ENCODE assay signal across 12 cellular contexts in the genomic region with DNA sequence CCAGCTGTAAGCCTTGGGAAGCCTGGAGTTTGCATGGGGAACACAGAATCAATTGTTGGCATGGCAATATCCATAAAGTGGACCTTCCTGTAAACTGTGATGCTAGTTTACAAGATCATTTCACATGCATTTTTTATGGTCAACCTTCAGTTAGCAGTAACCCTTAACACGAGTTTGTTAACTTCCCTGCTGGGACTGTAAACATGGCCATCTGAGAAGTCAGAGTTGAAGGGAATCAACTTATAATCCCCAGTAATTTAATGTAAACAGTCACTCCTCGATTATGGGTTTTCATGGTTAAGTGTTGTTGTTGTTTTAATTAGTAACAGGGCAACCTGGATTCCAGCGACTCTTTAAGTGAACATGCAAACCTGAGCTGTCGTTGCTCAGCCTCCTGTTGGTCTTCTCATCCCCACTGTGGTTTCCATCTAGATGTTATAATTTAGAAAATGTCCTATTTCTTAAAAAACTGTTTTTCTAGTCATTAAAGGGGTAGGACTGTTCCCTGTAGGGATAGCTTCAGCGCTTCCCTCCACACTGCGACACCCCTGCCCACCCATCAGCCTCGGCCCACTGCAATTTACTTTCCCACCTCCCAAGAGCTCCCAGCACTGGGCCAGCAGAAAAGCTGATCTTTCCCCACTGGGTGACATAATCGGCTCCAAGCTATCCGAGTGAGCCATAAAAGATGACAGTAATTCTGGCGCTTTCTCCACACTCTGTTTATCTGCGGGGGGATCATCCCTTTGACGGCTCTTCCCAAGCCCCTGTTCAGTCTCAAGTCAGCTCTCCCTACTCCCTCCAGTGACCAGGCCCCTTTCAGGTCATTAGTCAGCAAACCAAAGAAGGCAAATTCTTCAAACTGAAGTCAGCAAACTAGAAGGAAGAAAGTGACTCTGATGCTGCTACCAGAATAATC.
DNase-seq lines count a peak whose midpoint lies in the region; ATAC-seq and TF ChIP-seq lines count a peak whose summit lies in the region.
"Had no signal": no experiment of that assay in that cellular context is flagged by ENCODE, and none has a peak within 500 bp of the region (broad histone marks: within the 10 kb centered on the region; RNA-seq: fewer than 3 reads in every experiment).

No MANE protein-coding gene starts in this region.

- H3K4me3 Mint-ChIP-seq in dendritic cell treated with granulocyte-macrophage colony-stimulating factor and Interleukin-4, amounts not matched to agents 40 ng/mL and 50 ng/mL, for 4 days: no peak overlapping the region
- no peak overlapping the region for H3K4me3 Mint-ChIP-seq in CD8-positive, alpha-beta T cell
- H3K4me3 Mint-ChIP-seq: activated B cell treated with CpG ODN at 0.5 μM for 24 hours; activated naive CD8-positive, alpha-beta T cell; B cell had no signal

- H3K4me1 ChIP-seq in left ventricle myocardium inferior (peaks cover 100% of the 10 kb centered on the region), muscle layer of duodenum (ENCODE audit: control insufficient read depth in 1 of 2, insufficient read depth in 2 of 2, low read length in 2 of 2) (peaks cover 17 to 47% of the 10 kb centered on the region in 2 donors), aorta (ENCODE audit: control insufficient read depth in 1 of 2, insufficient read depth in 2 of 2, low read length in 2 of 2) (peaks cover 2 to 6% of the 10 kb centered on the region in 2 donors)
- no peaks in the 10 kb centered on the region for H3K4me1 ChIP-seq in CD8-positive, alpha-beta T cell (ENCODE audit: insufficient read depth, low read length)

- H3K36me3 Mint-ChIP-seq in dendritic cell treated with granulocyte-macrophage colony-stimulating factor and Interleukin-4, amounts not matched to agents 40 ng/mL and 50 ng/mL, for 4 days (ENCODE audit: low read depth): no peaks in the 10 kb centered on the region
- H3K36me3 Mint-ChIP-seq in CD8-positive, alpha-beta T cell: no peaks in the 10 kb centered on the region

- peaks cover 8% of the 10 kb centered on the region for H3K27me3 Mint-ChIP-seq in dendritic cell treated with granulocyte-macrophage colony-stimulating factor and Interleukin-4, amounts not matched to agents 40 ng/mL and 50 ng/mL, for 4 days
- H3K27me3 Mint-ChIP-seq in CD8-positive, alpha-beta T cell (ENCODE audit: low read depth): peaks cover 6% of the 10 kb centered on the region
- H3K27me3 Mint-ChIP-seq: activated naive CD8-positive, alpha-beta T cell had no signal

- H3K9me3 Mint-ChIP-seq in dendritic cell treated with granulocyte-macrophage colony-stimulating factor and Interleukin-4, amounts not matched to agents 40 ng/mL and 50 ng/mL, for 4 days: no peaks in the 10 kb centered on the region
- no peaks in the 10 kb centered on the region for H3K9me3 Mint-ChIP-seq in CD8-positive, alpha-beta T cell
- H3K9me3 Mint-ChIP-seq: activated B cell treated with CpG ODN at 0.5 μM for 24 hours had no signal

- H3K36me3 ChIP-seq in left ventricle myocardium inferior (peaks cover 12% of the 10 kb centered on the region), muscle layer of duodenum (ENCODE audit: control insufficient read depth in 1 of 2, insufficient read depth in 2 of 2, low read length in 2 of 2) (peaks cover 0 to 10% of the 10 kb centered on the region in 2 donors), aorta (ENCODE audit: control insufficient read depth in 1 of 2, insufficient read depth in 2 of 2, low read length in 1 of 2) (no peaks in the 10 kb centered on the region)
- no peaks in the 10 kb centered on the region for H3K36me3 ChIP-seq in CD8-positive, alpha-beta T cell (ENCODE audit: insufficient read depth, low read length)

- intact Hi-C loops in left ventricle myocardium inferior (cut with micrococcal nuclease) (no loop called here), left ventricle myocardium superior (cut with micrococcal nuclease) (no loop called here), aorta (cut with DNase I) (no loop called here)
- intact Hi-C loops in dendritic cell treated with granulocyte-macrophage colony-stimulating factor and Interleukin-4, amounts not matched to agents 40 ng/mL and 50 ng/mL, for 4 days (cut with micrococcal nuclease): no loop called here
- intact Hi-C loops in CD8-positive, alpha-beta T cell (cut with DNase I, micrococcal nuclease): no loop called here

- DNase-seq in left ventricle myocardium inferior (no peak), left ventricle myocardium superior (no peak), aorta (no peak), mucosa of gallbladder (ENCODE audit: low spot score) (no peak)
- DNase-seq in CD8-positive, alpha-beta T cell: no peak
- DNase-seq: activated B cell treated with CpG ODN at 0.5 μM for 24 hours had no signal

- 47 to 55% methylated on average over 12 of the region's 12 CpGs for WGBS in aorta, 2 donors

- H3K4me3 ChIP-seq in left ventricle myocardium inferior (no peak overlapping the region), muscle layer of duodenum (ENCODE audit: low read depth in 1 of 2, low read length in 2 of 2) (no peak overlapping the region), aorta (ENCODE audit: low read length in 2 of 2) (no peak overlapping the region)
- no peak overlapping the region for H3K4me3 ChIP-seq in CD8-positive, alpha-beta T cell (ENCODE audit: low read depth, low read length)
- H3K4me3 ChIP-seq: GM12878 had no signal

- POLR2A ChIA-PET in CD8-positive, alpha-beta T cell (lab: Charles Lee): no interaction called here

- CTCF ChIA-PET in CD8-positive, alpha-beta T cell (lab: Charles Lee): interaction anchor here (1.6 to 3.1 kb wide), 2 partner anchors 12 to 72 kb away, joined by 4 to 10 read pairs; no protein-coding TSS in a partner anchor

- no peaks in the 10 kb centered on the region for H3K27me3 ChIP-seq in left ventricle myocardium inferior (ENCODE audit: low read depth)
- no peaks in the 10 kb centered on the region for H3K27me3 ChIP-seq in muscle layer of duodenum (ENCODE audit: low read depth, low read length)
- no peaks in the 10 kb centered on the region for H3K27me3 ChIP-seq in aorta (ENCODE audit: control insufficient read depth in 1 of 2, insufficient read depth in 2 of 2, low read length in 1 of 2)
- no peaks in the 10 kb centered on the region for H3K27me3 ChIP-seq in CD8-positive, alpha-beta T cell (ENCODE audit: insufficient read depth, low read length)

- no peak for TF ChIP-seq CTCF in left ventricle myocardium inferior (IDR thresholded peaks at IDR 0.05; ENCODE audit: borderline replicate concordance)
- TF ChIP-seq CTCF in CD8-positive, alpha-beta T cell (IDR thresholded peaks at IDR 0.05): no peak

- H3K9me3 ChIP-seq in left ventricle myocardium inferior (replicated peaks) (no peaks in the 10 kb centered on the region), muscle layer of duodenum (ENCODE audit: control insufficient read depth in 1 of 2, low read length in 2 of 2) (no peaks in the 10 kb centered on the region), aorta (ENCODE audit: control insufficient read depth, low read length) (no peaks in the 10 kb centered on the region)
- H3K9me3 ChIP-seq in CD8-positive, alpha-beta T cell (ENCODE audit: low read length): no peaks in the 10 kb centered on the region

- H3K27ac Mint-ChIP-seq in dendritic cell treated with granulocyte-macrophage colony-stimulating factor and Interleukin-4, amounts not matched to agents 40 ng/mL and 50 ng/mL, for 4 days: peak overlapping the region; percentile 13
- H3K27ac Mint-ChIP-seq in CD8-positive, alpha-beta T cell: no peak overlapping the region
- H3K27ac Mint-ChIP-seq: activated B cell treated with CpG ODN at 0.5 μM for 24 hours; activated naive CD8-positive, alpha-beta T cell; B cell had no signal

- H3K27ac ChIP-seq in left ventricle myocardium inferior (replicated peaks) (peak overlapping the region; percentile 97), muscle layer of duodenum (ENCODE audit: low read length) (peak overlapping the region; percentile 61), aorta (ENCODE audit: low read depth in 1 of 2, low read length in 2 of 2) (peak overlapping the region in 1 of 2 donors; percentile 3)
- no peak overlapping the region for H3K27ac ChIP-seq in CD8-positive, alpha-beta T cell (ENCODE audit: low read depth, low read length)

- H3K4me1 Mint-ChIP-seq in dendritic cell treated with granulocyte-macrophage colony-stimulating factor and Interleukin-4, amounts not matched to agents 40 ng/mL and 50 ng/mL, for 4 days (ENCODE audit: low read depth): peaks cover 54% of the 10 kb centered on the region
- H3K4me1 Mint-ChIP-seq in CD8-positive, alpha-beta T cell (ENCODE audit: low read depth): no peaks in the 10 kb centered on the region

- ATAC-seq in left ventricle myocardium superior (no peak), aorta (ENCODE audit: low FRiP score) (peak; percentile 31), GM19324 (IDR thresholded peaks at IDR 0.05; ENCODE audit: low FRiP score, unreplicated experiment) (no peak)
- no peak for ATAC-seq in CD8-positive, alpha-beta T cell
- ATAC-seq: GM12878 had no signal
